8 cellular contexts compared by ENCODE assay signal in genomic region chr4:163484906-163485305, GRCh38. TPM values are rescaled to one million over a fixed set of nuclear protein-coding genes. Genes with fewer than 3 reads are reported as not detected.
DNase-seq lines count a peak whose midpoint lies in the region; ATAC-seq, FAIRE-seq and TF ChIP-seq lines count a peak whose summit lies in the region.

No MANE protein-coding gene starts in this region.

- POLR2A ChIA-PET in HEK293T (lab: Yijun Ruan, JAX): no interaction called here

- no peak for FAIRE-seq in RCC 7860 (lab: Jason Lieb, UNC)

- no peak for ATAC-seq in gastroesophageal sphincter
- ATAC-seq in GM21515 (IDR thresholded peaks at IDR 0.05; ENCODE audit: unreplicated experiment): no peak

- no peaks in the 10 kb centered on the region for H3K36me3 ChIP-seq in NT2/D1 (ENCODE audit: insufficient read depth, insufficient read length, low read length)
- no peaks in the 10 kb centered on the region for H3K36me3 ChIP-seq in gastroesophageal sphincter

- no peak for TF ChIP-seq POLR2A in gastroesophageal sphincter (IDR thresholded peaks at IDR 0.05)

- H3K4me3 ChIP-seq in NT2/D1 (ENCODE audit: insufficient read length, low read depth): no peak overlapping the region
- H3K4me3 ChIP-seq in gastroesophageal sphincter: no peak overlapping the region

- CTCF ChIA-PET in HEK293T (lab: Yijun Ruan, JAX): interaction anchor here (0.6 to 3.0 kb wide), 3 partner anchors 64 to 1521 kb away, joined by 3 to 10 read pairs (median 3); no protein-coding TSS in a partner anchor

- H3K4me1 ChIP-seq in NT2/D1 (ENCODE audit: insufficient read depth, insufficient read length) (no peaks in the 10 kb centered on the region), gastroesophageal sphincter (no peaks in the 10 kb centered on the region)

- 17 to 23% methylated on average over 4 of the region's 4 CpGs for WGBS in gastroesophageal sphincter (ENCODE audit: low coverage in 1 of 2), 2 donors

- DNase-seq in GM04504 (ENCODE audit: low read depth) (peak; percentile 12), HEK293T (ENCODE audit: extremely low spot score) (peak; percentile 51), NT2/D1 (ENCODE audit: low read depth, low spot score) (peak; percentile 32), retina (peak; percentile 63), RCC 7860 (ENCODE audit: low spot score) (no peak)
- peak; percentile 59 to 60 for DNase-seq in activated T-cell treated with anti-CD3 and anti-CD28 coated beads, Interleukin-2, amount 50 U/mL, for 48 hours

- H3K9me3 ChIP-seq in NT2/D1 (ENCODE audit: insufficient read depth, low read length): peaks cover 7% of the 10 kb centered on the region; the same call in 1 of the 2 replicates
- H3K9me3 ChIP-seq in gastroesophageal sphincter: no peaks in the 10 kb centered on the region

- no peak overlapping the region for H3K27ac ChIP-seq in gastroesophageal sphincter

- no peaks in the 10 kb centered on the region for H3K27me3 ChIP-seq in NT2/D1 (ENCODE audit: insufficient read depth, insufficient read length)
- peaks cover 6% of the 10 kb centered on the region for H3K27me3 ChIP-seq in gastroesophageal sphincter

- no peak for TF ChIP-seq EP300 in gastroesophageal sphincter (IDR thresholded peaks at IDR 0.05)

- TF ChIP-seq CTCF in gastroesophageal sphincter (IDR thresholded peaks at IDR 0.05): peak in 3 of 4 experiments; percentile 16 to 63 (median 18)

- H3K9ac ChIP-seq in NT2/D1 (ENCODE audit: insufficient read length, low read depth): no peak overlapping the region

TF ChIP-seq in HEK293T, 16 proteins besides CTCF, POLR2A, EP300 and RAD21:
- TF ChIP-seq FOXK2 (IDR thresholded peaks at IDR 0.05): no peak
- TF ChIP-seq NFRKB (IDR thresholded peaks at IDR 0.05): no peak
- peak; percentile 87 for TF ChIP-seq PKNOX1 (IDR thresholded peaks at IDR 0.05)

RNA-seq across cellular contexts. Expression of gene TMA16, which starts 9.6 kb away (rescaled TPM):
- total RNA-seq in gastroesophageal sphincter: 10 to 100 TPM; 11.8 to 21.1 (median 18.7) TPM

RNA-seq across cellular contexts. Expression of gene TKTL2, which starts 11.4 kb away (rescaled TPM):
- not detected for total RNA-seq in gastroesophageal sphincter
